ENCODE assay signal across 1 cellular context in the genomic region with DNA sequence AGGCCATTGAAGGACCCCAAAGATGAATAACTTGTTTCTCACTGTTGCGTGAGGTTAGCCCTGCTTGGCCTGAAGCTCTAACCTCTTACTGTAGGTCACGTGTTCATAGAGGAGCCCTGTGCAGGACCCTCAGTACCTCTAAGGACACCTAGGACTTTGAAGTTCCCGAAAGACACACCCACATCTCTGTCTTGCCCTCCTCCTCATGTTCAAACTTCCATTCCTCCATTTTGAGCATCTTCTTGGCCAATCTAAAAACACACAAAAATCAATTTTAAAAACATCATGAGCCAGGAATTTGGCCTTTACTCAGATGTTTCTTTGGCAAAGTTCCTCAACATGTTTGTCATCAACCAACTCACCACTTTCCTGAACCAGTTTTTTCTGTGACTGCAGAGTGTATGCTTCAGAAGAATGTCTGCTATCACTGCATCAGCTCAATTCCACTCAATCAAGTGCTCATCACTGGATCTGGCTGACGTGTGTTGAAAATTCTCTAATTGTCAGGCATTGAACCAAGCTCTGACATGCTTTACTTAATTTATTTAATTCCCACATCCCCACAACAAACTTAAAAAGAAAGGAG.
TF ChIP-seq lines count a peak whose summit lies in the region.

No MANE protein-coding gene starts in this region.

TF ChIP-seq in A549, 52 proteins besides CTCF, POLR2A, EP300 and RAD21 (continued from another document):
- TF ChIP-seq HMGXB4 (CRISPR knock-in tag; IDR thresholded peaks at IDR 0.05; ENCODE audit: borderline replicate concordance) (no peak), MAZ (IDR thresholded peaks at IDR 0.05; ENCODE audit: borderline replicate concordance, low read depth, low read length) (no peak), TP53 (CRISPR knock-in tag; IDR thresholded peaks at IDR 0.05) (no peak)
